In the genomic region with DNA sequence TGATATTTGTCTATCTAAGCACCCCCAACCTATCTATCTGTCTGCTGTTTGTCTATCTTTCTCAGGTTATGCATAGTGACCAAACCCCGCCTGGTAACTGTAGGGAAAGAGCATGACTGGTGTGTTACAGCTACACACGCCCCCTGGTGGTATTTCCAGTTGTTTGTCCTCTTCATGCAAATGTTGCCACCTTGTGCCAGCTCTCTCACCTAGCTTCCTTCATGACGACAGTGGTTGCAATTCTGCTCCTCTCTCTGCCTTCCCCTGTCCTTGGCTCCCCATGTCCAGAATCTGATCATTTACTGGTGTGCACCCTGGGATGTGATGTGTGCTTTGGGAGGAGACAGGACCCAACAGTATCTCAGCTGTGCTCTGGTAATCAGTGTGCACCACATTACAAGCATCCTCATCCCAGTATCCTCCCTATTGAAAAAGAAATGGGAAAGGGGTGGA, we compare ENCODE assay signal across 8 cellular contexts. TPM values are rescaled to one million over a fixed set of nuclear protein-coding genes. Genes with fewer than 3 reads are reported as not detected.
DNase-seq lines count a peak whose midpoint lies in the region; ATAC-seq and TF ChIP-seq lines count a peak whose summit lies in the region.

No MANE protein-coding gene starts in this region.

- H3K36me3 Mint-ChIP-seq in activated naive CD4-positive, alpha-beta T cell treated with anti-CD3 and anti-CD28 coated beads, Interleukin-2, amount 50 U/mL, for 72 hours, result no peaks in the 10 kb centered on the region

- H4K20me1 ChIP-seq in hepatocyte (ENCODE audit: insufficient read depth, poor library complexity, severe bottlenecking), result no peaks in the 10 kb centered on the region

- no peak overlapping the region for H3K27ac ChIP-seq in hepatocyte

- no peaks in the 10 kb centered on the region for H3K36me3 ChIP-seq in hepatocyte (replicated peaks; ENCODE audit: insufficient read depth, low read depth)

- in situ Hi-C loops in KBM-7 (cut with MboI; ENCODE audit: low pct_unique_long_range_greater_than_20kb, low sequenced_read_pairs), result no loop called here
- in situ Hi-C loops in SK-MEL-5 (cut with HindIII; ENCODE audit: low pct_unique_long_range_greater_than_20kb, low sequenced_read_pairs), result no loop called here

- WGBS in hepatocyte (ENCODE audit: low lambda C conversion rate, missing lambda C conversion rate), result 29% methylated on average over 3 of the region's 3 CpGs

- TF ChIP-seq CTCF in hepatocyte (IDR thresholded peaks at IDR 0.05; ENCODE audit: poor library complexity), result peak; percentile 61

- no peak overlapping the region for H3K4me2 ChIP-seq in hepatocyte

- no peaks in the 10 kb centered on the region for H3K9me2 ChIP-seq in hepatocyte (replicated peaks; ENCODE audit: insufficient read depth)

- DNase-seq in GF-D8 (lab: John Stamatoyannopoulos, UW) (peak; percentile 18), KBM-7 (peak; percentile 76), SK-MEL-5 (ENCODE audit: low read depth, low spot score) (peak; percentile 85), hepatocyte (ENCODE audit: low spot score) (peak; percentile 84), cortex of kidney (lab: John Stamatoyannopoulos, UW) (no peak)
- DNase-seq in activated naive CD4-positive, alpha-beta T cell treated with anti-CD3 and anti-CD28 coated beads, Interleukin-2, amount 50 U/mL, for 72 hours (ENCODE audit: low spot score in 2 of 2), result peak in 1 of 2 donors; percentile 77
- peak; percentile 68 for DNase-seq in stimulated activated CD4-positive, alpha-beta T cell treated with anti-CD3 and anti-CD28 coated beads, Interleukin-2, amount 100 ng/mL, for 48 hours

- peaks cover 5% of the 10 kb centered on the region for H3K27me3 ChIP-seq in hepatocyte

- H3K4me3 ChIP-seq in hepatocyte, result no peak overlapping the region

- H3K79me2 ChIP-seq in hepatocyte, result no peaks in the 10 kb centered on the region

- H2AFZ ChIP-seq in hepatocyte, result no peak overlapping the region

- peak; percentile 88 to 95 for ATAC-seq in activated naive CD4-positive, alpha-beta T cell treated with anti-CD3 and anti-CD28 coated beads, Interleukin-2, amount 50 U/mL, for 72 hours
- ATAC-seq in HG03045 (IDR thresholded peaks at IDR 0.05; ENCODE audit: unreplicated experiment), result no peak

- no peak overlapping the region for H3K27ac Mint-ChIP-seq in activated naive CD4-positive, alpha-beta T cell treated with anti-CD3 and anti-CD28 coated beads, Interleukin-2, amount 50 U/mL, for 72 hours

- no peaks in the 10 kb centered on the region for H3K9me3 Mint-ChIP-seq in activated naive CD4-positive, alpha-beta T cell treated with anti-CD3 and anti-CD28 coated beads, Interleukin-2, amount 50 U/mL, for 72 hours

- no peaks in the 10 kb centered on the region for H3K4me1 ChIP-seq in hepatocyte (ENCODE audit: insufficient read depth)

- no peaks in the 10 kb centered on the region for H3K9me3 ChIP-seq in hepatocyte (ENCODE audit: low read depth)

RNA-seq across cellular contexts. Expression of a gene that starts 8.1 kb away (rescaled TPM):
- 0.48 TPM in 1 of 2 replicates, not detected in the other for total RNA-seq in SK-MEL-5 (2014; rRNA removed; shearing (Covaris generic))
- polyA plus RNA-seq in SK-MEL-5 (2015; cell fraction: cytosol; rRNA removed), result 0.81 and 0.92 TPM in 2 replicates
- polyA plus RNA-seq in SK-MEL-5 (2015; cell fraction: nucleus; rRNA removed), result 1.0 and 1.8 TPM in 2 replicates
- total RNA-seq in activated naive CD4-positive, alpha-beta T cell treated with anti-CD3 and anti-CD28 coated beads, Interleukin-2, amount 50 U/mL, for 72 hours, result 1 to 10 TPM; 1.4 to 4.4 TPM
- total RNA-seq in hepatocyte, result 0.44 and 3.2 TPM in 2 replicates
- 1.8 and 3.4 TPM in 2 replicates for polyA plus RNA-seq in hepatocyte

RNA-seq across cellular contexts. Expression of a gene that starts 8.4 kb away (rescaled TPM):
- total RNA-seq in SK-MEL-5 (2014; rRNA removed; shearing (Covaris generic)), result 20.5 and 23.0 TPM in 2 replicates
- polyA plus RNA-seq in SK-MEL-5 (2015; cell fraction: cytosol; rRNA removed), result 9.7 and 13.2 TPM in 2 replicates
- 28.7 and 35.3 TPM in 2 replicates for polyA plus RNA-seq in SK-MEL-5 (2015; cell fraction: nucleus; rRNA removed)
- 10 to 100 TPM; 11.2 to 13.6 TPM for total RNA-seq in activated naive CD4-positive, alpha-beta T cell treated with anti-CD3 and anti-CD28 coated beads, Interleukin-2, amount 50 U/mL, for 72 hours
- total RNA-seq in hepatocyte, result 19.4 and 19.5 TPM in 2 replicates
- polyA plus RNA-seq in hepatocyte, result 6.7 and 7.7 TPM in 2 replicates
